8 cellular contexts compared by ENCODE assay signal in genomic region chr21:34074283-34075098, GRCh38. TPM values are rescaled to one million over a fixed set of nuclear protein-coding genes. Genes with fewer than 3 reads are reported as not detected.
DNase-seq lines count a peak whose midpoint lies in the region; FAIRE-seq and TF ChIP-seq lines count a peak whose summit lies in the region.

No MANE protein-coding gene starts in this region.

- H3K4me3 Mint-ChIP-seq in neural crest cell = peak overlapping the region; percentile 95

- H3K27ac ChIP-seq in SJSA1 (no peak overlapping the region), epithelial cell of prostate (peak overlapping the region; percentile 71)

- H3K9me3 Mint-ChIP-seq in neural crest cell = no peaks in the 10 kb centered on the region

- peaks cover 44% of the 10 kb centered on the region for H3K4me1 Mint-ChIP-seq in neural crest cell

- peaks cover 4% of the 10 kb centered on the region for H3K36me3 Mint-ChIP-seq in neural crest cell (ENCODE audit: low read depth)

- no peak for FAIRE-seq in frontal cortex (lab: Jason Lieb, UNC)

- peak; percentile 53 for TF ChIP-seq CTCF in neural crest cell (conservative IDR thresholded peaks at IDR 0.05)

- peaks cover 46% of the 10 kb centered on the region for H3K36me3 ChIP-seq in SJSA1

- peak overlapping the region; percentile 78 for H3K27ac Mint-ChIP-seq in neural crest cell (ENCODE audit: unreplicated experiment)

- DNase-seq in NCI-H2227 treated with DMSO at 0.1 percent for 48 hours (lab: John Stamatoyannopoulos, UW) (peak; percentile 22), NCI-H2227 (lab: John Stamatoyannopoulos, UW; ENCODE audit: unreplicated experiment) (no peak), SJSA1 (ENCODE audit: low read depth in 1 of 2, low spot score in 2 of 2) (peak in 1 of 2 experiments; percentile 30), epithelial cell of prostate (ENCODE audit: low read depth, low spot score) (no peak), neural crest cell (ENCODE audit: low read depth, low spot score) (peak; percentile 8), inferior parietal cortex (ENCODE audit: extremely low spot score) (no peak), frontal cortex (ENCODE audit: low spot score in 2 of 2) (no peak), iPS-NIHi11 (ENCODE audit: low spot score) (no peak)

- peak overlapping the region; percentile 99 for H3K4me3 ChIP-seq in SJSA1

- H3K27me3 ChIP-seq in SJSA1 (replicated peaks) = no peaks in the 10 kb centered on the region

- H3K4me1 ChIP-seq in SJSA1 (replicated peaks) = peaks cover 21% of the 10 kb centered on the region

- 0 out of 2 replicates have a peak, but pooled peaks cover 3% of the 10 kb centered on the region for H3K9me3 ChIP-seq in SJSA1 (replicated peaks)

- no peaks in the 10 kb centered on the region for H3K27me3 Mint-ChIP-seq in neural crest cell (ENCODE audit: low read depth)

RNA-seq across cellular contexts. Expression of gene MRPS6, which starts 1.1 kb away (rescaled TPM):
- 23.6 and 40.9 TPM in 2 replicates for total RNA-seq in SJSA1 (2014; rRNA removed; shearing (Covaris generic))
- 91.4 and 94.1 TPM in 2 replicates for total RNA-seq in neural crest cell
- total RNA-seq in frontal cortex = 20.0 TPM

RNA-seq across cellular contexts. Expression of gene SLC5A3, which starts 1.1 kb away (rescaled TPM):
- 11.7 and 15.1 TPM in 2 replicates for total RNA-seq in SJSA1 (2014; rRNA removed; shearing (Covaris generic))
- total RNA-seq in neural crest cell (19.6 and 20.4 TPM in 2 replicates), frontal cortex (54.2 TPM)

Comparison
In these comparisons a context has a peak if more than half of its experiments do, and no peak if none do; other contexts are left out.
1. DNase-seq: peak in NCI-H2227 treated with DMSO at 0.1 percent for 48 hours (single experiment) and neural crest cell (single experiment); none in NCI-H2227 (single experiment), epithelial cell of prostate (single experiment), inferior parietal cortex (single experiment), frontal cortex (0 of 2) and iPS-NIHi11 (single experiment).